ENCODE assay signal across 6 cellular contexts in genomic region chr20:3785240-3786125, GRCh38. TPM values are rescaled to one million over a fixed set of nuclear protein-coding genes. Genes with fewer than 3 reads are reported as not detected.
DNase-seq lines count a peak whose midpoint lies in the region; ATAC-seq and TF ChIP-seq lines count a peak whose summit lies in the region.

No MANE protein-coding gene starts in this region.

- peaks cover 24% of the 10 kb centered on the region for H3F3A ChIP-seq in PC-9 (ENCODE audit: insufficient read depth, low read depth)

- no peaks in the 10 kb centered on the region for H3K36me3 ChIP-seq in PC-9 (ENCODE audit: low read depth)

- H3K79me2 ChIP-seq in PC-9 (ENCODE audit: low read depth), result peaks cover 34% of the 10 kb centered on the region

- H4K20me1 ChIP-seq in PC-9 (ENCODE audit: insufficient read depth), result peaks cover 38% of the 10 kb centered on the region

- intact Hi-C loops in PC-9 (cut with micrococcal nuclease; ENCODE audit: unreplicated experiment), result loop anchor here (1.0 to 10.0 kb wide), 5 partner anchors 35 to 319 kb away; partner anchors contain the start of genes AP5S1, MAVS and RNF24

- POLR2A ChIA-PET in AG04450 (lab: Yijun Ruan, JAX) (interaction anchor here (0.5 to 2.8 kb wide), 7 partner anchors 10 to 160 kb away, joined by 3 to 19 read pairs (median 4); partner anchors contain the start of genes AP5S1 and CDC25B), PC-9 (lab: Charles Lee; ENCODE audit: unreplicated experiment) (interaction anchor here (0.6 kb wide), 1 partner anchor 99 kb away, joined by 4 read pairs; no protein-coding TSS in a partner anchor)

- peaks cover 40% of the 10 kb centered on the region for H3K4me1 ChIP-seq in PC-9 (replicated peaks; ENCODE audit: insufficient read depth)

- H3K4me2 ChIP-seq in PC-9, result peak overlapping the region; percentile 97

- H3K9me2 ChIP-seq in PC-9 (ENCODE audit: insufficient read depth), result no peaks in the 10 kb centered on the region

- TF ChIP-seq CTCF in AG04450 (IDR thresholded peaks at IDR 0.05; ENCODE audit: low read depth, low read length) (no peak), PC-9 (conservative IDR thresholded peaks at IDR 0.05) (no peak)

- H2AFZ ChIP-seq in PC-9, result no peak overlapping the region

- H3K9me3 ChIP-seq in AG04450 (ENCODE audit: control insufficient read depth, insufficient read depth, low read length) (peaks cover 4% of the 10 kb centered on the region; the same call in 1 of the 2 replicates), PC-9 (ENCODE audit: insufficient read depth, low read depth) (no peaks in the 10 kb centered on the region)

- CTCF ChIA-PET in AG04450 (lab: Charles Lee), result interaction anchor here (1.1 to 6.2 kb wide), 10 partner anchors 8 to 71 kb away, joined by 3 to 87 read pairs (median 4); partner anchors contain the start of gene AP5S1
- CTCF ChIA-PET in PC-9 (lab: Charles Lee), result interaction anchor here (0.6 to 2.1 kb wide), 3 partner anchors 17 to 35 kb away, joined by 3 to 6 read pairs (median 5); partner anchors contain the start of gene AP5S1

- H3K27me3 ChIP-seq in AG04450 (ENCODE audit: control insufficient read depth, insufficient read depth, low read length) (no peaks in the 10 kb centered on the region), PC-9 (ENCODE audit: insufficient read depth, low read depth) (no peaks in the 10 kb centered on the region)

- ATAC-seq in GM18511 (IDR thresholded peaks at IDR 0.05; ENCODE audit: unreplicated experiment), result no peak
- no peak for ATAC-seq in GM18909 (IDR thresholded peaks at IDR 0.05; ENCODE audit: poor library complexity, unreplicated experiment)

- peak overlapping the region; percentile 21 for H3K27ac ChIP-seq in AG04450 (ENCODE audit: low read depth, low read length)
- no peak overlapping the region for H3K27ac ChIP-seq in PC-9

- TSS peak; percentile 31 for BruUV-seq in PC-9 (replicated peaks; lab: Mats Ljungman, UMichigan)

- DNase-seq in AG04450 (ENCODE audit: low read depth, low spot score), result no peak
- peak in 1 of 2 experiments; percentile 22 for DNase-seq in PC-9
- DNase-seq in hepatic stellate cell (ENCODE audit: low spot score), result peak; percentile 35
- no peak for DNase-seq in NCI-H345 treated with DMSO at 0.1 percent for 48 hours (lab: John Stamatoyannopoulos, UW; ENCODE audit: unreplicated experiment)

- H3K4me3 ChIP-seq in AG04450 (ENCODE audit: low read depth, low read length) (peak overlapping the region; percentile 79), PC-9 (peak overlapping the region; percentile 68)

RNA-seq across cellular contexts. Expression of gene CENPB, which starts 1.1 kb away (rescaled TPM):
- 29.7 and 37.0 TPM in 2 replicates for polyA plus RNA-seq in AG04450 (2011; rRNA removed)
- polyA minus RNA-seq in AG04450 (2011; rRNA and poly(A)+ RNA removed), result 40.4 and 42.7 TPM in 2 replicates
- total RNA-seq in PC-9 (2021), result 70.8 and 82.9 TPM in 2 replicates

RNA-seq across cellular contexts. Expression of gene SPEF1, which starts 4.2 kb away (rescaled TPM):
- 0.12 TPM in 2 replicates for polyA plus RNA-seq in AG04450 (2011; rRNA removed)
- not detected in 2 replicates for polyA minus RNA-seq in AG04450 (2011; rRNA and poly(A)+ RNA removed)
- 2.6 and 2.7 TPM in 2 replicates for total RNA-seq in PC-9 (2021)

RNA-seq across cellular contexts. Expression of gene CDC25B, which starts 10.6 kb away (rescaled TPM):
- 57.3 and 58.9 TPM in 2 replicates for polyA plus RNA-seq in AG04450 (2011; rRNA removed)
- polyA minus RNA-seq in AG04450 (2011; rRNA and poly(A)+ RNA removed), result 41.1 and 48.7 TPM in 2 replicates
- total RNA-seq in PC-9 (2021), result 83.5 and 91.0 TPM in 2 replicates

RNA-seq across cellular contexts. Expression of gene ADISSP, which starts 17.9 kb away (rescaled TPM):
- polyA plus RNA-seq in AG04450 (2011; rRNA removed), result 22.6 and 29.2 TPM in 2 replicates
- polyA minus RNA-seq in AG04450 (2011; rRNA and poly(A)+ RNA removed), result 19.2 and 21.7 TPM in 2 replicates
- total RNA-seq in PC-9 (2021), result 86.9 and 95.0 TPM in 2 replicates

RNA-seq across cellular contexts. Expression of gene AP5S1, which starts 34.9 kb away (rescaled TPM):
- polyA plus RNA-seq in AG04450 (2011; rRNA removed), result 7.8 and 11.7 TPM in 2 replicates
- 10.3 and 14.3 TPM in 2 replicates for polyA minus RNA-seq in AG04450 (2011; rRNA and poly(A)+ RNA removed)
- total RNA-seq in PC-9 (2021), result 18.3 and 20.0 TPM in 2 replicates
